11 cellular contexts compared by ENCODE assay signal in genomic region chr1:167563579-167564246, GRCh38. TPM values are rescaled to one million over a fixed set of nuclear protein-coding genes. Genes with fewer than 3 reads are reported as not detected.
DNase-seq lines count a peak whose midpoint lies in the region; ATAC-seq lines count a peak whose summit lies in the region.
"Had no signal": no experiment of that assay in that cellular context is flagged by ENCODE, and none has a peak within 500 bp of the region (broad histone marks: within the 10 kb centered on the region; RNA-seq: fewer than 3 reads in every experiment).

No MANE protein-coding gene starts in this region.

- ATAC-seq in activated naive CD8-positive, alpha-beta T cell treated with anti-CD3 and anti-CD28 coated beads, Interleukin-2, amount 50 U/mL, for 24 hours = no peak
- ATAC-seq in aorta (ENCODE audit: low FRiP score) (peak; percentile 59), HG03175 (IDR thresholded peaks at IDR 0.05; ENCODE audit: unreplicated experiment) (no peak), GM19328 (IDR thresholded peaks at IDR 0.05; ENCODE audit: unreplicated experiment) (no peak)

- H3K27ac Mint-ChIP-seq in activated naive CD8-positive, alpha-beta T cell treated with anti-CD3 and anti-CD28 coated beads for 36 hours = peak overlapping the region; percentile 47
- H3K27ac Mint-ChIP-seq in activated naive CD8-positive, alpha-beta T cell treated with anti-CD3 and anti-CD28 coated beads, Interleukin-2, amount 50 U/mL, for 24 hours = no peak overlapping the region
- H3K27ac Mint-ChIP-seq in activated naive CD4-positive, alpha-beta T cell treated with anti-CD3 and anti-CD28 coated beads for 36 hours = no peak overlapping the region
- H3K27ac Mint-ChIP-seq: activated CD4-positive, alpha-beta memory T cell treated with anti-CD3 and anti-CD28 coated beads for 36 hours; nephron; type B pancreatic cell had no signal

- no peaks in the 10 kb centered on the region for H3K36me3 ChIP-seq in aorta (ENCODE audit: control insufficient read depth in 1 of 2, insufficient read depth in 2 of 2, low read length in 1 of 2)

- no peaks in the 10 kb centered on the region for H3K9me3 Mint-ChIP-seq in activated naive CD8-positive, alpha-beta T cell treated with anti-CD3 and anti-CD28 coated beads for 36 hours
- H3K9me3 Mint-ChIP-seq in activated naive CD8-positive, alpha-beta T cell treated with anti-CD3 and anti-CD28 coated beads, Interleukin-2, amount 50 U/mL, for 24 hours = no peaks in the 10 kb centered on the region
- H3K9me3 Mint-ChIP-seq in activated naive CD4-positive, alpha-beta T cell treated with anti-CD3 and anti-CD28 coated beads for 36 hours = no peaks in the 10 kb centered on the region
- H3K9me3 Mint-ChIP-seq: activated CD4-positive, alpha-beta memory T cell treated with anti-CD3 and anti-CD28 coated beads for 36 hours; nephron; type B pancreatic cell had no signal

- no peaks in the 10 kb centered on the region for H3K27me3 Mint-ChIP-seq in activated naive CD8-positive, alpha-beta T cell treated with anti-CD3 and anti-CD28 coated beads for 36 hours
- no peaks in the 10 kb centered on the region for H3K27me3 Mint-ChIP-seq in activated naive CD8-positive, alpha-beta T cell treated with anti-CD3 and anti-CD28 coated beads, Interleukin-2, amount 50 U/mL, for 24 hours
- no peaks in the 10 kb centered on the region for H3K27me3 Mint-ChIP-seq in activated naive CD4-positive, alpha-beta T cell treated with anti-CD3 and anti-CD28 coated beads for 36 hours (ENCODE audit: low read depth)
- H3K27me3 Mint-ChIP-seq: activated CD4-positive, alpha-beta memory T cell treated with anti-CD3 and anti-CD28 coated beads for 36 hours; type B pancreatic cell had no signal

- intact Hi-C loops in aorta (cut with DNase I) = no loop called here
- intact Hi-C loops in activated naive CD4-positive, alpha-beta T cell treated with anti-CD3 and anti-CD28 coated beads for 36 hours (cut with micrococcal nuclease) = no loop called here

- H3K27me3 ChIP-seq in aorta (ENCODE audit: control insufficient read depth in 1 of 2, insufficient read depth in 2 of 2, low read length in 1 of 2) = no peaks in the 10 kb centered on the region

- DNase-seq in activated naive CD8-positive, alpha-beta T cell treated with anti-CD3 and anti-CD28 coated beads for 36 hours = no peak
- no peak for DNase-seq in activated naive CD8-positive, alpha-beta T cell treated with anti-CD3 and anti-CD28 coated beads, Interleukin-2, amount 50 U/mL, for 24 hours
- DNase-seq in NOMO-1 treated with dmso at 0.1 percent for 144 hours (lab: John Stamatoyannopoulos, UW; ENCODE audit: unreplicated experiment) (peak; percentile 79), glomerular visceral epithelial cell (ENCODE audit: extremely low spot score) (peak; percentile 42), aorta (peak; percentile 71 to 72)
- no peak for DNase-seq in activated naive CD4-positive, alpha-beta T cell treated with anti-CD3 and anti-CD28 coated beads for 36 hours
- DNase-seq: activated CD4-positive, alpha-beta memory T cell treated with anti-CD3 and anti-CD28 coated beads for 36 hours had no signal

- no peak overlapping the region for H3K4me3 Mint-ChIP-seq in activated naive CD8-positive, alpha-beta T cell treated with anti-CD3 and anti-CD28 coated beads for 36 hours
- H3K4me3 Mint-ChIP-seq in activated naive CD8-positive, alpha-beta T cell treated with anti-CD3 and anti-CD28 coated beads, Interleukin-2, amount 50 U/mL, for 24 hours = no peak overlapping the region
- no peak overlapping the region for H3K4me3 Mint-ChIP-seq in activated naive CD4-positive, alpha-beta T cell treated with anti-CD3 and anti-CD28 coated beads for 36 hours
- H3K4me3 Mint-ChIP-seq: activated CD4-positive, alpha-beta memory T cell treated with anti-CD3 and anti-CD28 coated beads for 36 hours; nephron; type B pancreatic cell had no signal

- no peaks in the 10 kb centered on the region for H3K4me1 ChIP-seq in aorta (ENCODE audit: control insufficient read depth in 1 of 2, insufficient read depth in 2 of 2, low read length in 2 of 2)

- CTCF ChIA-PET in activated naive CD4-positive, alpha-beta T cell treated with anti-CD3 and anti-CD28 coated beads for 36 hours (lab: Charles Lee) = interaction anchor here (1.3 to 3.9 kb wide), 2 partner anchors 8 to 74 kb away, joined by 3 to 23 read pairs; no protein-coding TSS in a partner anchor

- no peaks in the 10 kb centered on the region for H3K36me3 Mint-ChIP-seq in activated naive CD8-positive, alpha-beta T cell treated with anti-CD3 and anti-CD28 coated beads for 36 hours
- H3K36me3 Mint-ChIP-seq in activated naive CD8-positive, alpha-beta T cell treated with anti-CD3 and anti-CD28 coated beads, Interleukin-2, amount 50 U/mL, for 24 hours (ENCODE audit: low read depth) = no peaks in the 10 kb centered on the region
- H3K36me3 Mint-ChIP-seq in activated naive CD4-positive, alpha-beta T cell treated with anti-CD3 and anti-CD28 coated beads for 36 hours (ENCODE audit: low read depth) = no peaks in the 10 kb centered on the region
- H3K36me3 Mint-ChIP-seq: activated CD4-positive, alpha-beta memory T cell treated with anti-CD3 and anti-CD28 coated beads for 36 hours; type B pancreatic cell had no signal

- H3K4me3 ChIP-seq in aorta (ENCODE audit: low read length in 2 of 2) = no peak overlapping the region

- 62 to 66% methylated on average over 7 of the region's 7 CpGs for WGBS in aorta, 2 donors

- no peaks in the 10 kb centered on the region for H3K9me3 ChIP-seq in aorta (ENCODE audit: control insufficient read depth, low read length)

- no peak overlapping the region for H3K27ac ChIP-seq in aorta (ENCODE audit: low read depth in 1 of 2, low read length in 2 of 2)

- H3K4me1 Mint-ChIP-seq in activated naive CD8-positive, alpha-beta T cell treated with anti-CD3 and anti-CD28 coated beads for 36 hours = peaks cover 2% of the 10 kb centered on the region
- no peaks in the 10 kb centered on the region for H3K4me1 Mint-ChIP-seq in activated naive CD8-positive, alpha-beta T cell treated with anti-CD3 and anti-CD28 coated beads, Interleukin-2, amount 50 U/mL, for 24 hours
- no peaks in the 10 kb centered on the region for H3K4me1 Mint-ChIP-seq in activated naive CD4-positive, alpha-beta T cell treated with anti-CD3 and anti-CD28 coated beads for 36 hours (ENCODE audit: low read depth)

RNA-seq across cellular contexts. Expression of gene CREG1, which starts 10.2 kb away (rescaled TPM):
- total RNA-seq in activated naive CD8-positive, alpha-beta T cell treated with anti-CD3 and anti-CD28 coated beads for 36 hours = 10 to 100 TPM; 11.2 to 11.3 TPM
- total RNA-seq in aorta = 100 to 1,000 TPM in 1 of 2 donors, 10 to 100 TPM in 1; 92.5 to 127 TPM
- polyA plus RNA-seq in aorta = 100 to 1,000 TPM; 101 to 105 TPM
- 10 to 100 TPM in 1 of 2 experiments, 1 to 10 TPM in 1; 9.6 to 10.7 TPM for total RNA-seq in activated naive CD4-positive, alpha-beta T cell treated with anti-CD3 and anti-CD28 coated beads for 36 hours

RNA-seq across cellular contexts. Expression of gene CD247, which starts 45.4 kb away (rescaled TPM):
- total RNA-seq in activated naive CD8-positive, alpha-beta T cell treated with anti-CD3 and anti-CD28 coated beads for 36 hours = 100 to 1,000 TPM; 166 TPM
- total RNA-seq in aorta = 1 to 10 TPM; 4.0 to 4.3 TPM
- under 1 TPM in 1 of 2 donors, not detected in 1; 0.64 TPM for polyA plus RNA-seq in aorta
- total RNA-seq in activated naive CD4-positive, alpha-beta T cell treated with anti-CD3 and anti-CD28 coated beads for 36 hours = 10 to 100 TPM; 73.5 to 78.3 TPM

Comparison
In these comparisons a context has a peak if more than half of its experiments do, and no peak if none do; other contexts are left out.
1. DNase-seq: peak in NOMO-1 treated with dmso at 0.1 percent for 144 hours (single experiment), glomerular visceral epithelial cell (single experiment) and aorta (2 of 2); none in activated naive CD8-positive, alpha-beta T cell treated with anti-CD3 and anti-CD28 coated beads for 36 hours (single experiment), activated naive CD8-positive, alpha-beta T cell treated with anti-CD3 and anti-CD28 coated beads, Interleukin-2, amount 50 U/mL, for 24 hours (single experiment) and activated naive CD4-positive, alpha-beta T cell treated with anti-CD3 and anti-CD28 coated beads for 36 hours (single experiment).
2. RNA of gene CREG1, which starts 10.2 kb away (total RNA-seq): 92.5 to 127 TPM in aorta; 11.2 to 11.3 TPM in activated naive CD8-positive, alpha-beta T cell treated with anti-CD3 and anti-CD28 coated beads for 36 hours and 9.6 to 10.7 TPM in activated naive CD4-positive, alpha-beta T cell treated with anti-CD3 and anti-CD28 coated beads for 36 hours; every median in the first group is over 4 times any median in the second.
3. RNA of gene CD247, which starts 45.4 kb away (total RNA-seq): 166 TPM in activated naive CD8-positive, alpha-beta T cell treated with anti-CD3 and anti-CD28 coated beads for 36 hours and 73.5 to 78.3 TPM in activated naive CD4-positive, alpha-beta T cell treated with anti-CD3 and anti-CD28 coated beads for 36 hours; 4.0 to 4.3 TPM in aorta; every median in the first group is over 10 times any median in the second.